ENCODE assay signal across 8 cellular contexts in the genomic region with DNA sequence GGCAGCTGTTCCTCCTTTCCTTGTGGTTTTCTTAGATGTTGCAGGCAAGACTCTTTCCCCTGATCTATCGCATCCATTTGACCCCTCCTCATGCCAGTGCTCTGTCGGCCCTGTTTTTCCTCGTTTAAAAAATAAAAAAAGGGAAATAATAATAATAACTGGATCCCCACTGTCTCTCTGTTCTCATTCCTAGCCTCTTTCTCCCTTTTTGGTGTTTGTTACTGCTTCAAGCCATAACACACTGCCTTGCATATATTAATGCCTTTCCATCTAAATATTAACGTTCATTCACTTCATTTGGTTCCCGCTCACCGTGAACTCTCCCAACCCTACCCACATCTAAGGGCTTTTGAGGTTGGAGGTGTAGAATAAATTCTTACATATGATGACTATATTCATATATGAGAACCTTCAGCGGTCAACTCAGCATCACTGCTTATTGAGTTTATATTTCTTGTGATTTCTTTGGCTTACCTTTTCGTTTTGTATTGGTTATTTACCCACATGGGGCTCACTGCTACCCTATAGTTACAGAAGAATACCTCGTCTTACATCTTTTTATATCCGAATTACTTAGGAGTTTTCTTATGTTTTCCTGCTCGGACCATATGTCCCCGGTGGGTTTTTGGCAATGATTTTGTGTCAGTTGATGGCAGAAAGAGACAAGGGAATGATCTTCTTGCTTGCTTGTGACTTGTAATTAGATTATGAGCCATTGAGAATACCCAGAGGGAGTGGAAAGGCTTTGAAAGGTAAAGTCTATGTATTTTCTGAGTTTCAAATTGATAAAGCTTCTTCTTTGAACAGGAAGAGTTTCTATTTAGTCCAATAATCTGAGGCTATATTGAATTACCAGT. TPM values are rescaled to one million over a fixed set of nuclear protein-coding genes. Genes with fewer than 3 reads are reported as not detected.
DNase-seq lines count a peak whose midpoint lies in the region; ATAC-seq, FAIRE-seq and TF ChIP-seq lines count a peak whose summit lies in the region.

No MANE protein-coding gene starts in this region.

- H3K4me2 ChIP-seq in GM23338 (peak overlapping the region; percentile 88), Loucy (ENCODE audit: low read depth, low read length, poor library complexity, severe bottlenecking) (peak overlapping the region; percentile 87)

- H3K4me3 ChIP-seq in GM23338: peak overlapping the region; percentile 60
- peak overlapping the region; percentile 92 for H3K4me3 ChIP-seq in Loucy (ENCODE audit: low read length, poor library complexity, severe bottlenecking)
- H3K4me3 ChIP-seq in bronchial epithelial cell (ENCODE audit: low read depth, low read length): peak overlapping the region; percentile 57
- peak overlapping the region; percentile 78 to 94 (median 83) for H3K4me3 ChIP-seq in right lobe of liver
- peak overlapping the region; percentile 60 for H3K4me3 ChIP-seq in urinary bladder (ENCODE audit: low read depth, low read length)

- H3K27me3 Mint-ChIP-seq in GM23338 (ENCODE audit: insufficient read depth, low read depth, poor library complexity): peaks cover 2% of the 10 kb centered on the region
- peaks cover 3% of the 10 kb centered on the region for H3K27me3 Mint-ChIP-seq in T-helper 17 cell

- H3K9ac ChIP-seq in Loucy (ENCODE audit: low read depth, low read length, poor library complexity, severe bottlenecking): peak overlapping the region; percentile 85

- H3K79me2 ChIP-seq in GM23338 (replicated peaks; ENCODE audit: insufficient read depth) (peaks cover 52% of the 10 kb centered on the region), Loucy (ENCODE audit: insufficient read depth, low read length) (peaks cover 44% of the 10 kb centered on the region)

- peak overlapping the region; percentile 56 for H2AFZ ChIP-seq in GM23338
- peak overlapping the region; percentile 96 for H2AFZ ChIP-seq in Loucy (ENCODE audit: low read length)

- DNase-seq in DMS79 treated with DMSO at 0.1 percent for 48 hours (lab: John Stamatoyannopoulos, UW): peak; percentile 65
- DNase-seq in DMS79 (lab: John Stamatoyannopoulos, UW): no peak
- no peak for DNase-seq in GM23338 (ENCODE audit: low spot score)
- DNase-seq in bronchial epithelial cell (ENCODE audit: low read depth): no peak
- no peak for DNase-seq in right lobe of liver
- no peak for DNase-seq in T-helper 17 cell

- no peaks in the 10 kb centered on the region for H4K20me1 ChIP-seq in GM23338 (replicated peaks; ENCODE audit: insufficient read depth)
- peaks cover 8% of the 10 kb centered on the region for H4K20me1 ChIP-seq in Loucy (ENCODE audit: insufficient read depth, low read length, poor library complexity, severe bottlenecking)

- H3K27me3 ChIP-seq in GM23338 (ENCODE audit: insufficient read depth) (no peaks in the 10 kb centered on the region), Loucy (ENCODE audit: insufficient read depth, low read length, poor library complexity, severe bottlenecking) (no peaks in the 10 kb centered on the region), bronchial epithelial cell (ENCODE audit: control insufficient read depth, insufficient read depth, low read length) (no peaks in the 10 kb centered on the region), right lobe of liver (no peaks in the 10 kb centered on the region)

- no peak overlapping the region for H3K4me3 Mint-ChIP-seq in GM23338
- H3K4me3 Mint-ChIP-seq in T-helper 17 cell: no peak overlapping the region

- 12% methylated on average over 12 of the region's 12 CpGs for WGBS in right lobe of liver (ENCODE audit: insufficient coverage, low coverage, low lambda C conversion rate, missing lambda C conversion rate)
- whole genome bisulfite sequencing in urinary bladder: 7% methylated on average over 12 of the region's 12 CpGs

- TF ChIP-seq POLR2A in right lobe of liver (IDR thresholded peaks at IDR 0.05): no peak

- no peak for FAIRE-seq in bronchial epithelial cell (lab: Jason Lieb, UNC)

- H3F3A ChIP-seq in GM23338 (replicated peaks; ENCODE audit: low read depth): no peaks in the 10 kb centered on the region
- H3F3A ChIP-seq in Loucy (ENCODE audit: low read depth): no peaks in the 10 kb centered on the region

- TF ChIP-seq CTCF in GM23338 (conservative IDR thresholded peaks at IDR 0.05; ENCODE audit: low read depth in 2 of 2) (no peak), Loucy (conservative IDR thresholded peaks at IDR 0.05; ENCODE audit: low read length) (no peak), bronchial epithelial cell (IDR thresholded peaks at IDR 0.05; ENCODE audit: insufficient read depth, low read length, severe bottlenecking) (no peak), right lobe of liver (IDR thresholded peaks at IDR 0.05) (no peak)

- H3K27ac ChIP-seq in GM23338 (ENCODE audit: low read depth): no peak overlapping the region
- H3K27ac ChIP-seq in right lobe of liver: peak overlapping the region; percentile 89 to 94 (median 92)
- H3K27ac ChIP-seq in urinary bladder (ENCODE audit: low read depth): peak overlapping the region; percentile 13

- H3K27ac Mint-ChIP-seq in GM23338 (no peak overlapping the region), T-helper 17 cell (no peak overlapping the region)

- H3K9me2 ChIP-seq in GM23338 (ENCODE audit: insufficient read depth): no peaks in the 10 kb centered on the region
- no peaks in the 10 kb centered on the region for H3K9me2 ChIP-seq in Loucy (replicated peaks; ENCODE audit: low read depth, low read length)

- ATAC-seq in GM23338 (peak; percentile 36), right lobe of liver (peak; percentile 30 to 45 (median 38)), T-helper 17 cell (no peak)

- intact Hi-C loops in right lobe of liver (cut with DNase I): no loop called here

- no peaks in the 10 kb centered on the region for H3K36me3 ChIP-seq in GM23338 (ENCODE audit: insufficient read depth)
- no peaks in the 10 kb centered on the region for H3K36me3 ChIP-seq in Loucy (ENCODE audit: insufficient read depth, low read length)
- H3K36me3 ChIP-seq in bronchial epithelial cell (ENCODE audit: control insufficient read depth, insufficient read depth, low read length): no peaks in the 10 kb centered on the region
- H3K36me3 ChIP-seq in right lobe of liver: no peaks in the 10 kb centered on the region
- no peaks in the 10 kb centered on the region for H3K36me3 ChIP-seq in urinary bladder (ENCODE audit: insufficient read depth)

- no peaks in the 10 kb centered on the region for H3K9me3 Mint-ChIP-seq in GM23338

- H3K4me1 Mint-ChIP-seq in GM23338 (no peaks in the 10 kb centered on the region; the same call in 2 of the 3 replicates), T-helper 17 cell (peaks cover 17% of the 10 kb centered on the region)

- no peaks in the 10 kb centered on the region; the same call in 1 of the 2 replicates for H3K4me1 ChIP-seq in GM23338 (ENCODE audit: insufficient read depth)
- H3K4me1 ChIP-seq in Loucy (ENCODE audit: insufficient read depth, low read length, poor library complexity, severe bottlenecking): peaks cover 27% of the 10 kb centered on the region
- peaks cover 0 to 7% (median 3%) of the 10 kb centered on the region in 4 donors for H3K4me1 ChIP-seq in right lobe of liver
- H3K4me1 ChIP-seq in urinary bladder (ENCODE audit: insufficient read depth): no peaks in the 10 kb centered on the region

- no peaks in the 10 kb centered on the region for H3K36me3 Mint-ChIP-seq in GM23338 (ENCODE audit: low read depth)
- H3K36me3 Mint-ChIP-seq in T-helper 17 cell (ENCODE audit: low read depth): peaks cover 4% of the 10 kb centered on the region

- no peaks in the 10 kb centered on the region for H3K9me3 ChIP-seq in Loucy (ENCODE audit: insufficient read depth, low read depth, low read length)
- no peaks in the 10 kb centered on the region for H3K9me3 ChIP-seq in right lobe of liver
- no peaks in the 10 kb centered on the region for H3K9me3 ChIP-seq in T-helper 17 cell (ENCODE audit: control insufficient read depth, low read length, poor library complexity, severe bottlenecking)

TF ChIP-seq in GM23338, 12 proteins besides CTCF, POLR2A, EP300 and RAD21:
- no peak for TF ChIP-seq STAT1 (IDR thresholded peaks at IDR 0.05; ENCODE audit: unreplicated experiment)

RNA-seq across cellular contexts. Expression of a gene that starts 0.8 kb away (rescaled TPM):
- total RNA-seq in GM23338 (2014; rRNA removed; shearing (Covaris generic)): 15.7 and 22.1 TPM in 2 replicates
- polyA plus RNA-seq in GM23338 (2016; fragmentation: Nextera tagmentation; extraction: Ambion mirVana): 13.7 and 18.6 TPM in 2 replicates
- 3.1 and 4.2 TPM in 2 replicates for total RNA-seq in bronchial epithelial cell
- total RNA-seq in right lobe of liver: 10 to 100 TPM in 1 of 6 experiments, 1 to 10 TPM in 5; 3.8 to 10.1 (median 6.3) TPM
- 17.3 TPM for total RNA-seq in urinary bladder
- 6.9 TPM for polyA plus RNA-seq in urinary bladder
- 1 to 10 TPM; 5.3 to 7.2 TPM for total RNA-seq in T-helper 17 cell
